31 cellular contexts compared by ENCODE assay signal in genomic region chr16:24131294-24131693, GRCh38.
"Had no signal": no experiment of that assay in that cellular context is flagged by ENCODE, and none has a peak within 500 bp of the region (broad histone marks: within the 10 kb centered on the region; RNA-seq: fewer than 3 reads in every experiment).

No MANE protein-coding gene starts in this region.

- H3K9me3 Mint-ChIP-seq: activated CD4-positive, alpha-beta memory T cell treated with anti-CD3 and anti-CD28 coated beads for 36 hours; activated CD4-positive, alpha-beta T cell treated with anti-CD3 and anti-CD28 coated beads, Interleukin-2, amount 10 ng/mL, durations not matched to agents 24 days and 14 days; activated naive CD4-positive, alpha-beta T cell treated with anti-CD3 and anti-CD28 coated beads, Interleukin-2, amount 10 ng/mL, durations not matched to agents 7 days and 5 days; activated naive CD4-positive, alpha-beta T cell treated with anti-CD3 and anti-CD28 coated beads, Interleukin-2, amount 50 U/mL, for 72 hours; activated naive CD8-positive, alpha-beta T cell treated with anti-CD3 and anti-CD28 coated beads, Interleukin-2, amount 10 ng/mL, durations not matched to agents 7 days and 5 days; activated T-helper 1 cell treated with anti-CD3 and anti-CD28 coated beads, Interleukin-12 subunit alpha, Interleukin-12 subunit beta, Interleukin-2, Interleukin-4 antibody, amounts not matched to agents 30 ng/mL and 10 ng/mL and 1 ng/mL, durations not matched to agents 14 hours and 24 hours and 36 hours; central memory CD8-positive, alpha-beta T cell; dendritic cell treated with granulocyte-macrophage colony-stimulating factor and Interleukin-4, amounts not matched to agents 40 ng/mL and 50 ng/mL, for 4 days; T-helper 2 cell treated with Interferon-gamma antibody and Interleukin-4, amounts not matched to agents 5 μg/mL and 100 μg/mL, for 36 hours had no signal

- H3K27ac ChIP-seq: brain microvascular endothelial cell, coronary artery, esophagus muscularis mucosa, foreskin keratinocyte, gastrocnemius medialis, heart left ventricle had no signal

- H3K27me3 Mint-ChIP-seq: activated CD4-positive, alpha-beta memory T cell treated with anti-CD3 and anti-CD28 coated beads for 36 hours; activated CD4-positive, alpha-beta T cell treated with anti-CD3 and anti-CD28 coated beads for 36 hours; activated CD4-positive, alpha-beta T cell treated with anti-CD3 and anti-CD28 coated beads, Interleukin-2, amount 10 ng/mL, durations not matched to agents 24 days and 14 days; activated CD8-positive, alpha-beta memory T cell treated with anti-CD3 and anti-CD28 coated beads, Interleukin-2, amount 10 ng/mL, durations not matched to agents 7 days and 5 days; activated naive CD4-positive, alpha-beta T cell treated with anti-CD3 and anti-CD28 coated beads, Interleukin-2, amount 10 ng/mL, durations not matched to agents 7 days and 5 days; activated naive CD8-positive, alpha-beta T cell treated with anti-CD3 and anti-CD28 coated beads, Interleukin-2, amount 10 ng/mL, durations not matched to agents 7 days and 5 days; central memory CD8-positive, alpha-beta T cell; dendritic cell treated with granulocyte-macrophage colony-stimulating factor and Interleukin-4, amounts not matched to agents 40 ng/mL and 50 ng/mL, for 4 days; T-helper 17 cell had no signal

- H3K4me1 ChIP-seq: esophagus muscularis mucosa, foreskin keratinocyte, gastrocnemius medialis, heart left ventricle had no signal

- H3K27ac Mint-ChIP-seq: activated CD4-positive, alpha-beta memory T cell treated with anti-CD3 and anti-CD28 coated beads for 36 hours; activated CD8-positive, alpha-beta memory T cell treated with anti-CD3 and anti-CD28 coated beads, Interleukin-2, amount 10 ng/mL, durations not matched to agents 7 days and 5 days; activated naive CD4-positive, alpha-beta T cell treated with anti-CD3 and anti-CD28 coated beads, Interleukin-2, amount 10 ng/mL, durations not matched to agents 7 days and 5 days; activated naive CD8-positive, alpha-beta T cell treated with anti-CD3 and anti-CD28 coated beads, Interleukin-2, amount 10 ng/mL, durations not matched to agents 7 days and 5 days; dendritic cell treated with granulocyte-macrophage colony-stimulating factor and Interleukin-4, amounts not matched to agents 40 ng/mL and 50 ng/mL, for 4 days; T-helper 17 cell; T-helper 2 cell treated with Interferon-gamma antibody and Interleukin-4, amounts not matched to agents 5 μg/mL and 100 μg/mL, for 36 hours had no signal

- H3K4me1 Mint-ChIP-seq: activated naive CD4-positive, alpha-beta T cell treated with anti-CD3 and anti-CD28 coated beads, Interleukin-2, amount 10 ng/mL, durations not matched to agents 7 days and 5 days had no signal

- DNase-seq: activated CD4-positive, alpha-beta memory T cell treated with anti-CD3 and anti-CD28 coated beads for 36 hours; activated CD4-positive, alpha-beta T cell treated with anti-CD3 and anti-CD28 coated beads for 36 hours; activated CD4-positive, alpha-beta T cell treated with anti-CD3 and anti-CD28 coated beads, Interleukin-2, amount 10 ng/mL, durations not matched to agents 24 days and 14 days; activated CD4-positive, CD25-positive, alpha-beta regulatory T cell; activated CD4-positive, CD25-positive, alpha-beta regulatory T cell treated with anti-CD3 and anti-CD28 coated beads, Interleukin-2, amount 50 U/mL, for 72 hours; activated CD8-positive, alpha-beta memory T cell treated with anti-CD3 and anti-CD28 coated beads, Interleukin-2, amount 10 ng/mL, durations not matched to agents 7 days and 5 days; activated CD8-positive, alpha-beta memory T cell treated with anti-CD3 and anti-CD28 coated beads, Interleukin-2, amount 50 U/mL, for 4 hours; activated gamma-delta T cell; activated naive CD4-positive, alpha-beta T cell; activated naive CD4-positive, alpha-beta T cell treated with anti-CD3 and anti-CD28 coated beads, Interleukin-2, amount 10 ng/mL, durations not matched to agents 7 days and 5 days; activated naive CD8-positive, alpha-beta T cell treated with anti-CD3 and anti-CD28 coated beads, Interleukin-2, amount 10 ng/mL, durations not matched to agents 7 days and 5 days; activated T-cell treated with anti-CD3 and anti-CD28 coated beads, Interleukin-2, amount 50 U/mL, for 48 hours; brain microvascular endothelial cell; dorsolateral prefrontal cortex; effector memory CD4-positive, alpha-beta T cell; erythroblast; foreskin keratinocyte; gastrocnemius medialis; glutamatergic neuron; heart left ventricle; T-helper 1 cell; T-helper 17 cell; T1000; WERI-Rb-1 had no signal

- H3K4me3 ChIP-seq: coronary artery, dorsolateral prefrontal cortex, esophagus muscularis mucosa, gastrocnemius medialis, heart left ventricle had no signal

- H3K4me3 Mint-ChIP-seq: activated CD4-positive, alpha-beta memory T cell treated with anti-CD3 and anti-CD28 coated beads for 36 hours; activated CD4-positive, alpha-beta T cell treated with anti-CD3 and anti-CD28 coated beads for 36 hours; activated CD4-positive, alpha-beta T cell treated with anti-CD3 and anti-CD28 coated beads, Interleukin-2, amount 10 ng/mL, durations not matched to agents 24 days and 14 days; activated CD8-positive, alpha-beta memory T cell treated with anti-CD3 and anti-CD28 coated beads, Interleukin-2, amount 10 ng/mL, durations not matched to agents 7 days and 5 days; activated naive CD4-positive, alpha-beta T cell treated with anti-CD3 and anti-CD28 coated beads, Interleukin-2, amount 10 ng/mL, durations not matched to agents 7 days and 5 days; activated naive CD8-positive, alpha-beta T cell treated with anti-CD3 and anti-CD28 coated beads, Interleukin-2, amount 10 ng/mL, durations not matched to agents 7 days and 5 days; activated T-helper 1 cell treated with anti-CD3 and anti-CD28 coated beads, Interleukin-12 subunit alpha, Interleukin-12 subunit beta, Interleukin-2, Interleukin-4 antibody, amounts not matched to agents 30 ng/mL and 10 ng/mL and 1 ng/mL, durations not matched to agents 14 hours and 24 hours and 36 hours; central memory CD8-positive, alpha-beta T cell; dendritic cell treated with granulocyte-macrophage colony-stimulating factor and Interleukin-4, amounts not matched to agents 40 ng/mL and 50 ng/mL, for 4 days; T-helper 17 cell; T-helper 2 cell treated with Interferon-gamma antibody and Interleukin-4, amounts not matched to agents 5 μg/mL and 100 μg/mL, for 36 hours had no signal

- ATAC-seq: activated CD8-positive, alpha-beta memory T cell treated with anti-CD3 and anti-CD28 coated beads, Interleukin-2, amount 10 ng/mL, durations not matched to agents 7 days and 5 days; foreskin keratinocyte; gastrocnemius medialis; heart left ventricle; T-helper 17 cell had no signal

- H3K9me3 ChIP-seq: esophagus muscularis mucosa, gastrocnemius medialis, heart left ventricle had no signal

- H3K27me3 ChIP-seq: brain microvascular endothelial cell, dorsolateral prefrontal cortex, esophagus muscularis mucosa, foreskin keratinocyte, gastrocnemius medialis, heart left ventricle had no signal

- H3K36me3 ChIP-seq: brain microvascular endothelial cell, esophagus muscularis mucosa, gastrocnemius medialis, WERI-Rb-1 had no signal
